ENCODE assay signal across 30 cellular contexts in genomic region chrX:101369687-101370086, GRCh38. TPM values are rescaled to one million over a fixed set of nuclear protein-coding genes. Genes with fewer than 3 reads are reported as not detected.
"Had no signal": no experiment of that assay in that cellular context is flagged by ENCODE, and none has a peak within 500 bp of the region (broad histone marks: within the 10 kb centered on the region; RNA-seq: fewer than 3 reads in every experiment).

No MANE protein-coding gene starts in this region.

- FAIRE-seq: astrocyte, TTC549 had no signal

- H3K9me3 Mint-ChIP-seq: activated CD4-positive, alpha-beta memory T cell treated with anti-CD3 and anti-CD28 coated beads for 36 hours; activated CD4-positive, alpha-beta T cell treated with anti-CD3 and anti-CD28 coated beads, Interleukin-2, amount 10 ng/mL, durations not matched to agents 7 days and 5 days; activated naive CD4-positive, alpha-beta T cell treated with anti-CD3 and anti-CD28 coated beads for 36 hours; activated T-cell treated with anti-CD3 and anti-CD28 coated beads, Interleukin-2, amount 50 U/mL, for 4 hours; brain; T-cell had no signal

- H3K27ac Mint-ChIP-seq: activated CD4-positive, alpha-beta memory T cell treated with anti-CD3 and anti-CD28 coated beads for 36 hours; activated CD4-positive, alpha-beta T cell treated with anti-CD3 and anti-CD28 coated beads, Interleukin-2, amount 10 ng/mL, durations not matched to agents 7 days and 5 days; activated naive CD4-positive, alpha-beta T cell treated with anti-CD3 and anti-CD28 coated beads for 36 hours; activated naive CD8-positive, alpha-beta T cell; brain; T-cell had no signal

- H3K36me3 Mint-ChIP-seq: activated CD4-positive, alpha-beta memory T cell treated with anti-CD3 and anti-CD28 coated beads for 36 hours; activated naive CD8-positive, alpha-beta T cell; brain; T-cell had no signal

- H3K4me3 Mint-ChIP-seq: activated CD4-positive, alpha-beta memory T cell treated with anti-CD3 and anti-CD28 coated beads for 36 hours; activated CD4-positive, alpha-beta T cell treated with anti-CD3 and anti-CD28 coated beads, Interleukin-2, amount 10 ng/mL, durations not matched to agents 7 days and 5 days; activated naive CD4-positive, alpha-beta T cell treated with anti-CD3 and anti-CD28 coated beads for 36 hours; activated naive CD8-positive, alpha-beta T cell; activated T-cell treated with anti-CD3 and anti-CD28 coated beads, Interleukin-2, amount 50 U/mL, for 4 hours; brain; T-cell had no signal

- ATAC-seq: activated T-cell treated with anti-CD3 and anti-CD28 coated beads, Interleukin-2, amount 50 U/mL, for 4 hours; Panc1; Right ventricle myocardium inferior; T-cell had no signal

- DNase-seq: activated CD4-positive, alpha-beta memory T cell treated with anti-CD3 and anti-CD28 coated beads for 36 hours; activated CD4-positive, alpha-beta T cell treated with anti-CD3 and anti-CD28 coated beads, Interleukin-2, amount 10 ng/mL, durations not matched to agents 7 days and 5 days; activated CD4-positive, CD25-positive, alpha-beta regulatory T cell; activated CD8-positive, alpha-beta memory T cell treated with anti-CD3 and anti-CD28 coated beads for 24 hours; activated gamma-delta T cell; activated naive CD4-positive, alpha-beta T cell treated with anti-CD3 and anti-CD28 coated beads for 36 hours; activated T-cell treated with anti-CD3 and anti-CD28 coated beads, Interleukin-2, amount 50 U/mL, for 4 hours; amygdala; cerebellar nuclear complex; MG63; MV-4-11; NCI-H1105; NCI-H1436; NCI-H1694 treated with DMSO at 0.1 percent for 48 hours; NCI-H2029 treated with DMSO at 0.1 percent for 48 hours; NCI-H345; NCI-H510A; NCI-H526 treated with DMSO at 0.1 percent for 48 hours; NCI-H82; OCI-M1; RPMI8226; T-cell; T-helper 2 cell; T1000 had no signal

- H3K4me1 Mint-ChIP-seq: activated CD4-positive, alpha-beta T cell treated with anti-CD3 and anti-CD28 coated beads, Interleukin-2, amount 10 ng/mL, durations not matched to agents 7 days and 5 days; brain had no signal

- H3K27me3 Mint-ChIP-seq: activated CD4-positive, alpha-beta memory T cell treated with anti-CD3 and anti-CD28 coated beads for 36 hours; activated naive CD8-positive, alpha-beta T cell had no signal

RNA-seq across cellular contexts. Expression of gene BTK, which starts 16.3 kb away (rescaled TPM):
- total RNA-seq: activated CD4-positive, alpha-beta T cell treated with anti-CD3 and anti-CD28 coated beads, Interleukin-2, amount 10 ng/mL, durations not matched to agents 7 days and 5 days had no signal
